In the genomic region with DNA sequence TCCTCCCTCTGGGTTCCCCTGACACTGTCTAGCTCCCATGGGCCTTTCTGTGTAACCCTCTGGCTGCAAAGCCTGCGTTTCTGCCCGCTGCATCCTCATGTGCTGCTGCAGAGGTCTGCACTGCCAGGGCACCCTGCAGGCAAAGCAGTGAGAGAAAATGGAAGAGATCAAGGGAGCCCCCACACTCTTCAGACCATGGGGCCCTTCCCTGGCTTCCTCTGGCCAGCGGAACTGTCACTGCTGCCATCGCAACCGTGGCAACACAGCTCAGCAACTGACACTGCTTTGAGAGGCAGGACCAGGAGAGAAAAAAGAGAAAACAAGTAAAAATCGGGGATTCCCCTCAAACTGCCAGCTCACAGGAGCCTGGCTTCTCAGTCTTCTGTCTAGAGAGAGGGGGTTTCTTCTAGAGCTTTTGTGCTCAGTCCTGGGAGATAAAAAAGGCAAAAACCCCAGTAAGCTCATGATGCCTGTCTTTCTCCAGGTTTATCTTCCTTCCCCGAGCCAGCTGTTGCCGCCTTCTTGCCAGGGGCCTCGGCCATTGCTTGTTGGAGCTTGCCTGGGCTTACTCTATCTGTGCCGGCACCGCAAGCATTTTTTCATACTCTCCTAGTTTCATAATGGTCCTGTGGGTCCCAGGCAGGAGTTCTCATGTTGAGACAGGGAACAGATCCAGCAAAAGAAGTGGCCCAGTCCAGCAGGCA, we compare ENCODE assay signal across 15 cellular contexts. TPM values are rescaled to one million over a fixed set of nuclear protein-coding genes. Genes with fewer than 3 reads are reported as not detected.
DNase-seq lines count a peak whose midpoint lies in the region; ATAC-seq and TF ChIP-seq lines count a peak whose summit lies in the region.
"Had no signal": no experiment of that assay in that cellular context is flagged by ENCODE, and none has a peak within 500 bp of the region (broad histone marks: within the 10 kb centered on the region; RNA-seq: fewer than 3 reads in every experiment).

No MANE protein-coding gene starts in this region.

- ATAC-seq in GM21786 (IDR thresholded peaks at IDR 0.05; ENCODE audit: unreplicated experiment) (peak; percentile 46), RWPE2 (ENCODE audit: low read depth) (peak; percentile 98), lower lobe of right lung (no peak), mucosa of descending colon (no peak), HG02759 (IDR thresholded peaks at IDR 0.05; ENCODE audit: unreplicated experiment) (no peak)

- H3K9me3 ChIP-seq in BLaER1 treated with 17β-estradiol and CSF1 and Interleukin-3, amounts not matched to agents 10 nM and 100 nM (replicated peaks in 1 of 11), result peaks cover 3 to 9% (median 7%) of the 10 kb centered on the region in 11 experiments; a peak in 12 of 22 replicates
- no peaks in the 10 kb centered on the region for H3K9me3 ChIP-seq in RWPE2 (ENCODE audit: severe bottlenecking)
- no peaks in the 10 kb centered on the region for H3K9me3 ChIP-seq in lower lobe of right lung
- H3K9me3 ChIP-seq in mucosa of descending colon, result no peaks in the 10 kb centered on the region
- H3K9me3 ChIP-seq: uterus had no signal

- intact Hi-C loops in lower lobe of right lung (cut with DNase I) (no loop called here), mucosa of descending colon (cut with DNase I, micrococcal nuclease) (no loop called here)

- DNase-seq in RWPE2 (ENCODE audit: low spot score) (peak; percentile 60), lower lobe of right lung (peak; percentile 28), mucosa of descending colon (no peak), NCI-H510A (lab: John Stamatoyannopoulos, UW) (no peak), activated T-cell treated with anti-CD3 and anti-CD28 coated beads for 4 hours (no peak)
- DNase-seq: activated B cell treated with CpG ODN at 0.5 μM for 24 hours, HFFc6, left ventricle myocardium inferior, NCI-H1092, NCI-H774, occipital lobe, uterus had no signal

- peaks cover 0 to 27% (median 5%) of the 10 kb centered on the region in 11 experiments; a peak in 9 of 22 replicates for H3K36me3 ChIP-seq in BLaER1 treated with 17β-estradiol and CSF1 and Interleukin-3, amounts not matched to agents 10 nM and 100 nM
- no peaks in the 10 kb centered on the region for H3K36me3 ChIP-seq in RWPE2 (ENCODE audit: low read depth)
- no peaks in the 10 kb centered on the region for H3K36me3 ChIP-seq in lower lobe of right lung
- H3K36me3 ChIP-seq in mucosa of descending colon (ENCODE audit: low read depth), result no peaks in the 10 kb centered on the region
- H3K36me3 ChIP-seq: left ventricle myocardium inferior, uterus had no signal

- H3K4me1 ChIP-seq in BLaER1 treated with 17β-estradiol and CSF1 and Interleukin-3, amounts not matched to agents 10 nM and 100 nM, result peaks cover 16 to 46% (median 29%) of the 10 kb centered on the region in 10 experiments
- no peaks in the 10 kb centered on the region for H3K4me1 ChIP-seq in RWPE2 (ENCODE audit: insufficient read depth, poor library complexity, severe bottlenecking)
- peaks cover 1% of the 10 kb centered on the region for H3K4me1 ChIP-seq in lower lobe of right lung
- H3K4me1 ChIP-seq in mucosa of descending colon (ENCODE audit: low read depth), result no peaks in the 10 kb centered on the region
- H3K4me1 ChIP-seq: left ventricle myocardium inferior had no signal

- peaks cover 0 to 30% (median 11%) of the 10 kb centered on the region in 11 experiments; a peak in 12 of 22 replicates for H4K20me1 ChIP-seq in BLaER1 treated with 17β-estradiol and CSF1 and Interleukin-3, amounts not matched to agents 10 nM and 100 nM

- H3K4me2 ChIP-seq in BLaER1 treated with 17β-estradiol and CSF1 and Interleukin-3, amounts not matched to agents 10 nM and 100 nM, result peak overlapping the region; percentile 66 to 90 (median 81)

- peak overlapping the region in 8 of 11 experiments; percentile 9 to 58 (median 37); a peak in 10 of 22 replicates for H3K27ac ChIP-seq in BLaER1 treated with 17β-estradiol and CSF1 and Interleukin-3, amounts not matched to agents 10 nM and 100 nM
- H3K27ac ChIP-seq in RWPE2 (ENCODE audit: poor library complexity, severe bottlenecking) (no peak overlapping the region), lower lobe of right lung (no peak overlapping the region)
- H3K27ac ChIP-seq: left ventricle myocardium inferior, uterus had no signal

- no peak for TF ChIP-seq CTCF in RWPE2 (IDR thresholded peaks at IDR 0.05; ENCODE audit: poor library complexity, severe bottlenecking)
- TF ChIP-seq CTCF in lower lobe of right lung (IDR thresholded peaks at IDR 0.05), result no peak
- TF ChIP-seq CTCF in mucosa of descending colon (IDR thresholded peaks at IDR 0.05), result no peak

- no peaks in the 10 kb centered on the region for H3K27me3 ChIP-seq in BLaER1 treated with 17β-estradiol and CSF1 and Interleukin-3, amounts not matched to agents 10 nM and 100 nM
- H3K27me3 ChIP-seq in RWPE2 (ENCODE audit: insufficient read depth, poor library complexity, severe bottlenecking), result peaks cover 28% of the 10 kb centered on the region
- H3K27me3 ChIP-seq in lower lobe of right lung (ENCODE audit: low read depth), result no peaks in the 10 kb centered on the region
- H3K27me3 ChIP-seq: uterus had no signal

- H3K4me3 ChIP-seq in BLaER1 treated with 17β-estradiol and CSF1 and Interleukin-3, amounts not matched to agents 10 nM and 100 nM, result peak overlapping the region in 3 of 10 experiments; percentile 8 to 27 (median 13); a peak in 2 of 20 replicates
- H3K4me3 ChIP-seq in RWPE2 (ENCODE audit: severe bottlenecking), result no peak overlapping the region
- H3K4me3 ChIP-seq in lower lobe of right lung, result no peak overlapping the region
- H3K4me3 ChIP-seq in mucosa of descending colon, result no peak overlapping the region
- H3K4me3 ChIP-seq: left ventricle myocardium inferior, uterus had no signal

- H3K9ac ChIP-seq in BLaER1 treated with 17β-estradiol and CSF1 and Interleukin-3, amounts not matched to agents 10 nM and 100 nM, result peak overlapping the region in 10 of 11 experiments; percentile 3 to 62 (median 42); a peak in 17 of 22 replicates

RNA-seq across cellular contexts. Expression of a gene that starts 39.0 kb away (rescaled TPM):
- total RNA-seq in lower lobe of right lung (44.8 TPM), mucosa of descending colon (10 to 100 TPM in 1 of 3 donors, 1 to 10 TPM in 2; 1.8 to 21.8 (median 4.9) TPM)

Comparison
In these comparisons a context has a peak if more than half of its experiments do, and no peak if none do; other contexts are left out.
1. H3K27ac ChIP-seq: peak in BLaER1 treated with 17β-estradiol and CSF1 and Interleukin-3, amounts not matched to agents 10 nM and 100 nM (8 of 11); none in RWPE2 (single experiment) and lower lobe of right lung (single experiment).
2. ATAC-seq: peak in GM21786 (single experiment) and RWPE2 (single experiment); none in lower lobe of right lung (0 of 2), mucosa of descending colon (single experiment) and HG02759 (single experiment).
3. DNase-seq: peak in RWPE2 (single experiment) and lower lobe of right lung (single experiment); none in mucosa of descending colon (0 of 3), NCI-H510A (single experiment) and activated T-cell treated with anti-CD3 and anti-CD28 coated beads for 4 hours (single experiment).